In the genomic region with DNA sequence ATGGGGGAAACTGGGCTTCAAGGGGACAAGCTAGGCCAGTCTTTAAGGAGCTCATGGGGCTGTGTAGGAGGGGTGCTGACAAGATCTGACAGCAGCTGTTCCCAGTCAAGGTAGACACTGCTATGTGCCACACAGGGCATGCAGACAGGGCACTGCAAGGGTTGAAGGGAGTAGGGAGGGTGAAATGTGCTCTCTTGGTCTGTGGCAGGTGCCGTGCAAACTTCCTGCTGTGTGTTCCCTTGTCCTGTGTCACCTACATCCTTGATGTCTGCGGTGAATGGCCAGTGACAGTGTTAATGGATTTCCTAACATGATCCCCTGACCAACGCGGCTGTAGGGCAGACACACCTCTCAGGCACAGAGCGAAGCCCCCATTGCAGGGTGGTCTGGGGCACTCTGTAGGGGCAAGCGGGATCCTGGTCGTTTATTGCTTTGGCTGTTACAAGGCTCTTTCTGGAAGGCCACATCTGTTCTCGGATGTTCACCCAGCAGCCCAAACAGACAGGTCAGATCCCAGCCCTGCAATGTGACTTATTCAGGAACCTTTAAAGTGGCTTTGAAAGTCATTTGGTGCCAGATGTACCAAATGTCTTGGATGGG, we compare ENCODE assay signal across 19 cellular contexts.
"Had no signal": no experiment of that assay in that cellular context is flagged by ENCODE, and none has a peak within 500 bp of the region (broad histone marks: within the 10 kb centered on the region; RNA-seq: fewer than 3 reads in every experiment).

No MANE protein-coding gene starts in this region.

- FAIRE-seq: keratinocyte had no signal

- H3K4me3 ChIP-seq: esophagus squamous epithelium, gastroesophageal sphincter, sigmoid colon, skin epidermis, suprapubic skin, tibial artery, upper lobe of right lung had no signal

- H3K4me1 ChIP-seq: esophagus squamous epithelium, gastroesophageal sphincter, sigmoid colon, suprapubic skin, tibial artery, upper lobe of right lung had no signal

- H3K27me3 ChIP-seq: esophagus squamous epithelium, sigmoid colon, tibial artery, upper lobe of right lung had no signal

- H3K36me3 ChIP-seq: esophagus squamous epithelium, gastroesophageal sphincter, sigmoid colon, suprapubic skin, tibial artery, upper lobe of right lung had no signal

- H3K27ac ChIP-seq: epithelial cell of prostate, esophagus squamous epithelium, gastroesophageal sphincter, sigmoid colon, skin epidermis, suprapubic skin, tibial artery, upper lobe of right lung had no signal

- ATAC-seq: effector memory CD8-positive, alpha-beta T cell; gastroesophageal sphincter; left cardiac atrium; naive thymus-derived CD8-positive, alpha-beta T cell; stimulated activated effector memory CD8-positive, alpha-beta T cell treated with anti-CD3 and anti-CD28 coated beads, Interleukin-12 subunit alpha, Interleukin-12 subunit beta, amount 100 ng/mL, for 72 hours; stimulated activated naive CD8-positive, alpha-beta T cell treated with anti-CD3 and anti-CD28 coated beads, Interleukin-15, Interleukin-2, amounts not matched to agents 100 U/mL and 50 U/mL, for 24 hours; upper lobe of right lung had no signal

- H3K9me3 ChIP-seq: esophagus squamous epithelium, gastroesophageal sphincter, sigmoid colon, suprapubic skin, tibial artery, upper lobe of right lung had no signal

- DNase-seq: effector memory CD8-positive, alpha-beta T cell; esophagus squamous epithelium; foreskin fibroblast; glutamatergic neuron; left cardiac atrium; mesendoderm; naive thymus-derived CD8-positive, alpha-beta T cell; sigmoid colon; stimulated activated CD4-positive, alpha-beta T cell treated with anti-CD3 and anti-CD28 coated beads, Interleukin-4, amount 100 ng/mL, for 1 hour; stimulated activated CD8-positive, alpha-beta memory T cell treated with anti-CD3 and anti-CD28 coated beads, Interleukin-4, amount 100 ng/mL, for 48 hours; stimulated activated naive CD8-positive, alpha-beta T cell treated with anti-CD3 and anti-CD28 coated beads, Interleukin-15, Interleukin-2, amounts not matched to agents 100 U/mL and 50 U/mL, for 24 hours; tibial artery; upper lobe of right lung had no signal
